Comparison of ENCODE assay signal across 21 cellular contexts in genomic region chr9:127075592-127076380, GRCh38. TPM values are rescaled to one million over a fixed set of nuclear protein-coding genes. Genes with fewer than 3 reads are reported as not detected.
DNase-seq lines count a peak whose midpoint lies in the region; ATAC-seq, FAIRE-seq and TF ChIP-seq lines count a peak whose summit lies in the region.
"Had no signal": no experiment of that assay in that cellular context is flagged by ENCODE, and none has a peak within 500 bp of the region (broad histone marks: within the 10 kb centered on the region; RNA-seq: fewer than 3 reads in every experiment).

No MANE protein-coding gene starts in this region.

- H3K27ac Mint-ChIP-seq in astrocyte (ENCODE audit: unreplicated experiment) (no peak overlapping the region), type B pancreatic cell (peak overlapping the region; percentile 13)
- H3K27ac Mint-ChIP-seq: activated CD4-positive, alpha-beta memory T cell treated with anti-CD3 and anti-CD28 coated beads for 36 hours; activated naive CD8-positive, alpha-beta T cell; activated T-cell treated with anti-CD3 and anti-CD28 coated beads, Interleukin-2, amount 50 U/mL, for 24 hours; natural killer cell treated with Interleukin-12 subunit alpha and Interleukin-12 subunit beta and Interleukin-15 and Interleukin-18, amount 100 ng/mL, for 72 hours; stimulated activated naive CD8-positive, alpha-beta T cell treated with anti-CD3 and anti-CD28 coated beads, Interleukin-15, Interleukin-2, amounts not matched to agents 100 ng/mL and 50 ng/mL, for 24 hours; T-cell had no signal

- TF ChIP-seq CTCF in astrocyte (IDR thresholded peaks at IDR 0.05; ENCODE audit: insufficient read depth, low read depth, low read length) (no peak), type B pancreatic cell (conservative IDR thresholded peaks at IDR 0.05) (no peak)

- no peaks in the 10 kb centered on the region for H3K4me1 ChIP-seq in astrocyte (ENCODE audit: insufficient read depth, low read length)
- peaks cover 42% of the 10 kb centered on the region for H3K4me1 ChIP-seq in iPS-20b (ENCODE audit: insufficient read depth, low read length)
- H3K4me1 ChIP-seq: colonic mucosa had no signal

- H3K4me3 Mint-ChIP-seq in astrocyte (ENCODE audit: unreplicated experiment) = no peak overlapping the region
- H3K4me3 Mint-ChIP-seq in type B pancreatic cell = no peak overlapping the region
- H3K4me3 Mint-ChIP-seq: activated CD4-positive, alpha-beta memory T cell treated with anti-CD3 and anti-CD28 coated beads for 36 hours; activated naive CD8-positive, alpha-beta T cell; activated T-cell treated with anti-CD3 and anti-CD28 coated beads, Interleukin-2, amount 50 U/mL, for 24 hours; natural killer cell treated with Interleukin-12 subunit alpha and Interleukin-12 subunit beta and Interleukin-15 and Interleukin-18, amount 100 ng/mL, for 72 hours; stimulated activated naive CD8-positive, alpha-beta T cell treated with anti-CD3 and anti-CD28 coated beads, Interleukin-15, Interleukin-2, amounts not matched to agents 100 ng/mL and 50 ng/mL, for 24 hours; T-cell had no signal

- no peak overlapping the region for H2AFZ ChIP-seq in astrocyte (ENCODE audit: low read depth, low read length)

- H3K9ac ChIP-seq in astrocyte (ENCODE audit: low read length) = no peak overlapping the region
- peak overlapping the region; percentile 2; the same call in 1 of the 2 replicates for H3K9ac ChIP-seq in iPS-20b (ENCODE audit: low read depth, low read length)

- H3K4me1 Mint-ChIP-seq in astrocyte (ENCODE audit: low read depth, unreplicated experiment) (peaks cover 12% of the 10 kb centered on the region), type B pancreatic cell (ENCODE audit: unreplicated experiment) (peaks cover 29% of the 10 kb centered on the region)

- no peaks in the 10 kb centered on the region for H3K9me3 ChIP-seq in astrocyte (ENCODE audit: insufficient read depth, low read depth, low read length)
- peaks cover 4% of the 10 kb centered on the region; the same call in 1 of the 2 replicates for H3K9me3 ChIP-seq in iPS-20b (ENCODE audit: insufficient read depth, low read depth, low read length)
- H3K9me3 ChIP-seq: colonic mucosa, upper lobe of left lung had no signal

- peaks cover 5% of the 10 kb centered on the region for H3K36me3 Mint-ChIP-seq in astrocyte (ENCODE audit: low read depth, unreplicated experiment)
- peaks cover 4% of the 10 kb centered on the region for H3K36me3 Mint-ChIP-seq in type B pancreatic cell

- no peaks in the 10 kb centered on the region for H3K79me2 ChIP-seq in astrocyte (ENCODE audit: insufficient read depth, low read length)

- ATAC-seq in GM21528 (IDR thresholded peaks at IDR 0.05; ENCODE audit: low FRiP score, unreplicated experiment) = no peak
- ATAC-seq: natural killer cell treated with Interleukin-12 subunit alpha and Interleukin-12 subunit beta and Interleukin-15 and Interleukin-18, amount 100 ng/mL, for 72 hours; T-cell had no signal

- H3K27me3 ChIP-seq in astrocyte (ENCODE audit: insufficient read depth, low read length) = peaks cover 4% of the 10 kb centered on the region
- H3K27me3 ChIP-seq in iPS-20b (ENCODE audit: insufficient read depth, low read length) = no peaks in the 10 kb centered on the region
- H3K27me3 ChIP-seq: colonic mucosa, upper lobe of left lung had no signal

- H4K20me1 ChIP-seq in astrocyte (ENCODE audit: insufficient read depth, low read length) = no peaks in the 10 kb centered on the region

- H3K27me3 Mint-ChIP-seq in astrocyte (ENCODE audit: low read depth, unreplicated experiment) (peaks cover 12% of the 10 kb centered on the region), type B pancreatic cell (no peaks in the 10 kb centered on the region)
- H3K27me3 Mint-ChIP-seq: activated CD4-positive, alpha-beta memory T cell treated with anti-CD3 and anti-CD28 coated beads for 36 hours; activated naive CD8-positive, alpha-beta T cell; activated T-cell treated with anti-CD3 and anti-CD28 coated beads, Interleukin-2, amount 50 U/mL, for 24 hours; stimulated activated naive CD8-positive, alpha-beta T cell treated with anti-CD3 and anti-CD28 coated beads, Interleukin-15, Interleukin-2, amounts not matched to agents 100 ng/mL and 50 ng/mL, for 24 hours had no signal

- H3K27ac ChIP-seq in astrocyte (ENCODE audit: low read depth, low read length) (no peak overlapping the region), iPS-20b (ENCODE audit: low read length) (no peak overlapping the region)
- H3K27ac ChIP-seq: colonic mucosa had no signal

- H3K9me3 Mint-ChIP-seq in astrocyte (ENCODE audit: unreplicated experiment) (peaks cover 1% of the 10 kb centered on the region), type B pancreatic cell (no peaks in the 10 kb centered on the region)
- H3K9me3 Mint-ChIP-seq: natural killer cell treated with Interleukin-12 subunit alpha and Interleukin-12 subunit beta and Interleukin-15 and Interleukin-18, amount 100 ng/mL, for 72 hours had no signal

- no peaks in the 10 kb centered on the region for H3K36me3 ChIP-seq in astrocyte (ENCODE audit: insufficient read depth, low read length)
- no peaks in the 10 kb centered on the region for H3K36me3 ChIP-seq in iPS-20b (ENCODE audit: insufficient read depth, low read depth, low read length)
- H3K36me3 ChIP-seq: colonic mucosa, upper lobe of left lung had no signal

- peak; percentile 13 for FAIRE-seq in astrocyte (lab: Jason Lieb, UNC)

- DNase-seq in SIG-M5 treated with dmso at 0.1 percent for 504 hours (lab: John Stamatoyannopoulos, UW; ENCODE audit: unreplicated experiment) (peak; percentile 24), SIG-M5 (lab: John Stamatoyannopoulos, UW) (no peak), astrocyte (ENCODE audit: low read depth) (no peak), type B pancreatic cell (ENCODE audit: extremely low spot score, unreplicated experiment) (no peak), GM19238 (ENCODE audit: insufficient read length, low spot score) (no peak)
- DNase-seq in activated naive CD4-positive, alpha-beta T cell (lab: John Stamatoyannopoulos, UW) = no peak
- DNase-seq: 8988T; activated CD4-positive, alpha-beta memory T cell treated with anti-CD3 and anti-CD28 coated beads for 36 hours; activated T-cell treated with anti-CD3 and anti-CD28 coated beads, Interleukin-2, amount 50 U/mL, for 24 hours; colonic mucosa; kidney glomerular epithelial cell; NCI-H1105; NCI-H510A treated with DMSO at 0.1 percent for 48 hours; T-cell; upper lobe of left lung had no signal

- H3K4me3 ChIP-seq in astrocyte (ENCODE audit: insufficient read depth, low read depth, low read length) (no peak overlapping the region), iPS-20b (ENCODE audit: low read length) (peak overlapping the region; percentile 24)
- H3K4me3 ChIP-seq: colonic mucosa, skin epidermis, upper lobe of left lung had no signal

- H3K4me2 ChIP-seq in astrocyte (ENCODE audit: low read length) = no peak overlapping the region

RNA-seq across cellular contexts. Expression of gene ANGPTL2, which starts 46.6 kb away (rescaled TPM):
- total RNA-seq in astrocyte = 17.5 and 21.3 TPM in 2 replicates
- total RNA-seq in type B pancreatic cell (ENCODE audit: low replicate concordance) = 5.4 and 20.6 TPM in 2 replicates
- total RNA-seq: activated CD4-positive, alpha-beta memory T cell treated with anti-CD3 and anti-CD28 coated beads for 36 hours; natural killer cell treated with Interleukin-12 subunit alpha and Interleukin-12 subunit beta and Interleukin-15 and Interleukin-18, amount 100 ng/mL, for 72 hours had no signal
